Comparison of ENCODE assay signal across 27 cellular contexts in genomic region chr9:123424131-123424530, GRCh38.
"Had no signal": no experiment of that assay in that cellular context is flagged by ENCODE, and none has a peak within 500 bp of the region (broad histone marks: within the 10 kb centered on the region; RNA-seq: fewer than 3 reads in every experiment).

No MANE protein-coding gene starts in this region.

- H3K4me1 ChIP-seq: parathyroid adenoma, stomach, upper lobe of left lung had no signal

- H3K27ac ChIP-seq: parathyroid adenoma, skin epidermis, stomach, upper lobe of left lung had no signal

- H3K27me3 ChIP-seq: stomach, thyroid gland, upper lobe of left lung had no signal

- H3K4me3 ChIP-seq: skin epidermis, stomach, thyroid gland, upper lobe of left lung had no signal

- H3K9ac ChIP-seq: parathyroid adenoma had no signal

- H2AFZ ChIP-seq: parathyroid adenoma had no signal

- DNase-seq: activated CD4-positive, alpha-beta T cell treated with anti-CD3 and anti-CD28 coated beads for 4 hours; activated CD4-positive, alpha-beta T cell treated with anti-CD3 and anti-CD28 coated beads, Interleukin-2, amount 50 U/mL, for 4 hours; activated effector memory CD4-positive, alpha-beta T cell treated with Interleukin-2 at 50 U/mL for 16 hours; activated naive CD4-positive, alpha-beta T cell treated with Interleukin-2 at 50 U/mL for 16 hours; activated T-cell treated with anti-CD3 and anti-CD28 coated beads for 4 hours; anterior cingulate cortex; cerebellar nuclear complex; cortex of kidney; foreskin fibroblast; kidney glomerular epithelial cell; mammary epithelial cell; midbrain; naive thymus-derived CD4-positive, alpha-beta T cell; occipital lobe; stimulated activated CD4-positive, alpha-beta T cell treated with anti-CD3 and anti-CD28 coated beads, Interleukin-1b, Interleukin-23, amount 100 ng/mL, for 48 hours; stimulated activated CD4-positive, alpha-beta T cell treated with anti-CD3 and anti-CD28 coated beads, Interleukin-4, amount 100 ng/mL, for 4 hours; stimulated activated CD8-positive, alpha-beta memory T cell treated with anti-CD3 and anti-CD28 coated beads, Interleukin-4, amount 100 ng/mL, for 48 hours; stomach; T-helper 1 cell; upper lobe of left lung had no signal

- H3K79me2 ChIP-seq: parathyroid adenoma had no signal

- H3K9me3 ChIP-seq: thyroid gland, upper lobe of left lung had no signal

- ATAC-seq: esophagus mucosa; naive thymus-derived CD4-positive, alpha-beta T cell; right cardiac atrium; stimulated activated memory B cell treated with anti-CD40 and anti-IgM and Interleukin-4, amounts not matched to agents 10 μg/mL and 1 μg/mL and 100 μg/mL, for 72 hours had no signal

- FAIRE-seq: bronchial epithelial cell had no signal
